20 cellular contexts compared by ENCODE assay signal in genomic region chr5:122412966-122413365, GRCh38.
DNase-seq lines count a peak whose midpoint lies in the region; ATAC-seq, FAIRE-seq and TF ChIP-seq lines count a peak whose summit lies in the region.
"Had no signal": no experiment of that assay in that cellular context is flagged by ENCODE, and none has a peak within 500 bp of the region (broad histone marks: within the 10 kb centered on the region; RNA-seq: fewer than 3 reads in every experiment).

No MANE protein-coding gene starts in this region.

- H3K4me1 ChIP-seq in smooth muscle cell (ENCODE audit: low read depth) (no peaks in the 10 kb centered on the region), transverse colon (no peaks in the 10 kb centered on the region)

- TF ChIP-seq EP300 in transverse colon (IDR thresholded peaks at IDR 0.05; ENCODE audit: low read depth): no peak

- H4K20me1 ChIP-seq in smooth muscle cell (ENCODE audit: low read depth): no peaks in the 10 kb centered on the region

- peak; percentile 26 for FAIRE-seq in GM12891 (lab: Jason Lieb, UNC)
- FAIRE-seq: H1 had no signal

- TF ChIP-seq POLR2A in GM12891 (IDR thresholded peaks at IDR 0.05; ENCODE audit: low read depth, low read length) (0 out of 2 replicates have a peak, but pooled peaks have one; percentile 34), transverse colon (IDR thresholded peaks at IDR 0.05) (no peak)

- H3K4me3 ChIP-seq in smooth muscle cell (no peak overlapping the region), transverse colon (no peak overlapping the region)
- H3K4me3 ChIP-seq: MG63 had no signal

- H3K9ac ChIP-seq in smooth muscle cell (ENCODE audit: low read depth): no peak overlapping the region
- H3K9ac ChIP-seq: SK-N-SH had no signal

- DNase-seq in GM12891 (ENCODE audit: insufficient read length, low spot score) (no peak), NCI-H187 (lab: John Stamatoyannopoulos, UW) (no peak), NCI-H524 treated with DMSO at 0.1 percent for 48 hours (lab: John Stamatoyannopoulos, UW) (no peak), smooth muscle cell (lab: John Stamatoyannopoulos, UW; ENCODE audit: unreplicated experiment) (no peak), transverse colon (no peak)
- DNase-seq: 8988T, C1 segment of cervical spinal cord, DMS 273 treated with DMSO at 0.1 percent for 48 hours, MG63, NCI-H1092 treated with DMSO at 0.1 percent for 48 hours, NCI-H1694 treated with DMSO at 0.1 percent for 48 hours, NCI-H446 treated with DMSO at 0.1 percent for 48 hours, NCI-H774, SK-N-SH had no signal

- no peaks in the 10 kb centered on the region for H3K36me3 ChIP-seq in smooth muscle cell (ENCODE audit: low read depth)
- no peaks in the 10 kb centered on the region for H3K36me3 ChIP-seq in transverse colon
- H3K36me3 ChIP-seq: MG63 had no signal

- H3K27me3 ChIP-seq in smooth muscle cell (ENCODE audit: low read depth) (no peaks in the 10 kb centered on the region), transverse colon (no peaks in the 10 kb centered on the region)

- H3K27ac ChIP-seq in smooth muscle cell (ENCODE audit: low read depth): no peak overlapping the region
- no peak overlapping the region for H3K27ac ChIP-seq in transverse colon

- no peaks in the 10 kb centered on the region for H3K9me3 ChIP-seq in smooth muscle cell (replicated peaks; ENCODE audit: low read depth)
- no peaks in the 10 kb centered on the region for H3K9me3 ChIP-seq in transverse colon
- H3K9me3 ChIP-seq: MG63, SK-N-SH had no signal

- H2AFZ ChIP-seq in smooth muscle cell (ENCODE audit: low read depth): no peak overlapping the region

- intact Hi-C loops in transverse colon (cut with DNase I; ENCODE audit: low total_unique reads): no loop called here

- in situ Hi-C loops in transverse colon (cut with MboI; ENCODE audit: low pct_ligation_motif_present in 1 of 4, low pct_unique_long_range_greater_than_20kb in 1 of 4, low sequenced_read_pairs in 3 of 4): loop anchor here (10.0 kb wide), 2 partner anchors 218 to 318 kb away; no protein-coding TSS in a partner anchor

- no peak for TF ChIP-seq CTCF in smooth muscle cell (IDR thresholded peaks at IDR 0.05; ENCODE audit: borderline replicate concordance, insufficient read depth, poor library complexity, severe bottlenecking)
- no peak for TF ChIP-seq CTCF in transverse colon (IDR thresholded peaks at IDR 0.05)

- no peaks in the 10 kb centered on the region for H3F3A ChIP-seq in smooth muscle cell (ENCODE audit: low read depth)

- no peak overlapping the region for H3K4me2 ChIP-seq in smooth muscle cell
- H3K4me2 ChIP-seq: SK-N-SH had no signal

- H3K79me2 ChIP-seq in smooth muscle cell (ENCODE audit: low read depth): no peaks in the 10 kb centered on the region

- peak; percentile 36 for ATAC-seq in GM19463 (IDR thresholded peaks at IDR 0.05; ENCODE audit: unreplicated experiment)
- ATAC-seq in HG02852 (IDR thresholded peaks at IDR 0.05; ENCODE audit: unreplicated experiment): peak; percentile 32
- ATAC-seq in HG03520 (IDR thresholded peaks at IDR 0.05; ENCODE audit: unreplicated experiment): peak; percentile 39
- ATAC-seq: Panc1, Right ventricle myocardium inferior had no signal

TF ChIP-seq in GM12891, 5 proteins besides CTCF, POLR2A, EP300 and RAD21:
- TF ChIP-seq SPI1 (IDR thresholded peaks at IDR 0.05; ENCODE audit: low read depth, low read length) (no peak), POU2F2 (IDR thresholded peaks at IDR 0.05; ENCODE audit: low read depth, low read length) (no peak), POLR2AphosphoS5 (IDR thresholded peaks at IDR 0.05; ENCODE audit: low read depth, low read length) (no peak), TAF1 (IDR thresholded peaks at IDR 0.05; ENCODE audit: low read depth, low read length) (no peak), PAX5 (IDR thresholded peaks at IDR 0.05; ENCODE audit: insufficient read depth, low read length, severe bottlenecking) (no peak)
